Comparison of ENCODE assay signal across 9 cellular contexts in genomic region chr11:12680246-12680939, GRCh38. TPM values are rescaled to one million over a fixed set of nuclear protein-coding genes. Genes with fewer than 3 reads are reported as not detected.
DNase-seq lines count a peak whose midpoint lies in the region; FAIRE-seq and TF ChIP-seq lines count a peak whose summit lies in the region.
"Had no signal": no experiment of that assay in that cellular context is flagged by ENCODE, and none has a peak within 500 bp of the region (broad histone marks: within the 10 kb centered on the region; RNA-seq: fewer than 3 reads in every experiment).

No MANE protein-coding gene starts in this region.

- H3K9me3 ChIP-seq in BLaER1 treated with 17β-estradiol and CSF1 and Interleukin-3, amounts not matched to agents 10 nM and 100 nM (replicated peaks in 1 of 11) = no peaks in the 10 kb centered on the region

- no peaks in the 10 kb centered on the region for H3K9me3 Mint-ChIP-seq in endothelial cell (ENCODE audit: unreplicated experiment)
- H3K9me3 Mint-ChIP-seq: dendritic cell treated with granulocyte-macrophage colony-stimulating factor and Interleukin-4, amounts not matched to agents 40 ng/mL and 50 ng/mL, for 4 days had no signal

- peak overlapping the region; percentile 94 for H3K27ac Mint-ChIP-seq in endothelial cell (ENCODE audit: unreplicated experiment)
- H3K27ac Mint-ChIP-seq: dendritic cell treated with granulocyte-macrophage colony-stimulating factor and Interleukin-4, amounts not matched to agents 40 ng/mL and 50 ng/mL, for 4 days had no signal

- no peak for FAIRE-seq in HTR-8/SVneo (lab: Jason Lieb, UNC)

- H3K27me3 Mint-ChIP-seq in endothelial cell (ENCODE audit: unreplicated experiment) = peaks cover 4% of the 10 kb centered on the region

- peaks cover 0 to 62% (median 9%) of the 10 kb centered on the region in 11 experiments; a peak in 16 of 22 replicates for H4K20me1 ChIP-seq in BLaER1 treated with 17β-estradiol and CSF1 and Interleukin-3, amounts not matched to agents 10 nM and 100 nM

- no peak overlapping the region for H3K27ac ChIP-seq in BLaER1 treated with 17β-estradiol and CSF1 and Interleukin-3, amounts not matched to agents 10 nM and 100 nM

- peak overlapping the region in 8 of 11 experiments; percentile 19 to 54 (median 36); a peak in 10 of 22 replicates for H3K4me2 ChIP-seq in BLaER1 treated with 17β-estradiol and CSF1 and Interleukin-3, amounts not matched to agents 10 nM and 100 nM

- peaks cover 76% of the 10 kb centered on the region for H3K4me1 Mint-ChIP-seq in endothelial cell (ENCODE audit: unreplicated experiment)

- H3K27me3 ChIP-seq in BLaER1 treated with 17β-estradiol and CSF1 and Interleukin-3, amounts not matched to agents 10 nM and 100 nM = peaks cover 62 to 100% (median 80%) of the 10 kb centered on the region in 11 experiments

- H3K36me3 ChIP-seq in BLaER1 treated with 17β-estradiol and CSF1 and Interleukin-3, amounts not matched to agents 10 nM and 100 nM = no peaks in the 10 kb centered on the region

- H3K4me1 ChIP-seq in BLaER1 treated with 17β-estradiol and CSF1 and Interleukin-3, amounts not matched to agents 10 nM and 100 nM = peaks cover 0 to 10% (median 6%) of the 10 kb centered on the region in 10 experiments; a peak in 7 of 20 replicates

- H3K9ac ChIP-seq in BLaER1 treated with 17β-estradiol and CSF1 and Interleukin-3, amounts not matched to agents 10 nM and 100 nM = no peak overlapping the region

- peak overlapping the region; percentile 74 for H3K4me3 Mint-ChIP-seq in endothelial cell (ENCODE audit: unreplicated experiment)
- H3K4me3 Mint-ChIP-seq: dendritic cell treated with granulocyte-macrophage colony-stimulating factor and Interleukin-4, amounts not matched to agents 40 ng/mL and 50 ng/mL, for 4 days had no signal

- H3K36me3 Mint-ChIP-seq in endothelial cell (ENCODE audit: low read depth, unreplicated experiment) = peaks cover 14% of the 10 kb centered on the region

- no peak overlapping the region for H3K4me3 ChIP-seq in BLaER1 treated with 17β-estradiol and CSF1 and Interleukin-3, amounts not matched to agents 10 nM and 100 nM

- DNase-seq in LHCN-M2 (ENCODE audit: low read depth) = peak; percentile 89
- DNase-seq in SHP77 treated with DMSO at 0.1 percent for 48 hours (lab: John Stamatoyannopoulos, UW) = peak; percentile 3
- peak; percentile 64 for DNase-seq in endothelial cell (ENCODE audit: low spot score)
- DNase-seq in medulla oblongata (ENCODE audit: extremely low spot score) = peak; percentile 94
- DNase-seq in ureter (ENCODE audit: low spot score) = peak; percentile 89
- DNase-seq in 8988T = no peak
- no peak for DNase-seq in HTR-8/SVneo (ENCODE audit: insufficient read length, low spot score)

- no peak for TF ChIP-seq CTCF in endothelial cell (IDR thresholded peaks at IDR 0.05; ENCODE audit: unreplicated experiment)

RNA-seq across cellular contexts. Expression of gene TEAD1, which starts 6.2 kb away (rescaled TPM):
- total RNA-seq in LHCN-M2 (2014; rRNA removed) (96.7 and 105 TPM in 2 replicates), endothelial cell (ENCODE audit: unreplicated experiment) (54.4 TPM), ureter (117 TPM)
- 43.8 TPM for polyA plus RNA-seq in LHCN-M2 (2012)

Comparison
In these comparisons a context has a peak if more than half of its experiments do, and no peak if none do; other contexts are left out.
1. DNase-seq: peak in LHCN-M2 (single experiment), SHP77 treated with DMSO at 0.1 percent for 48 hours (single experiment), endothelial cell (single experiment), medulla oblongata (single experiment) and ureter (single experiment); none in 8988T (single experiment) and HTR-8/SVneo (single experiment).